Comparison of ENCODE assay signal across 9 cellular contexts in genomic region chr3:197713477-197713822, GRCh38. TPM values are rescaled to one million over a fixed set of nuclear protein-coding genes. Genes with fewer than 3 reads are reported as not detected.
DNase-seq lines count a peak whose midpoint lies in the region; TF ChIP-seq lines count a peak whose summit lies in the region.
"Had no signal": no experiment of that assay in that cellular context is flagged by ENCODE, and none has a peak within 500 bp of the region (broad histone marks: within the 10 kb centered on the region; RNA-seq: fewer than 3 reads in every experiment).

No MANE protein-coding gene starts in this region.

- BruUV-seq in OCI-LY7 (replicated peaks; lab: Mats Ljungman, UMichigan): no TSS peak

- TF ChIP-seq POLR2A in testis (IDR thresholded peaks at IDR 0.05): no peak

- H3K27ac Mint-ChIP-seq in activated CD4-positive, alpha-beta T cell treated with anti-CD3 and anti-CD28 coated beads, Interleukin-2, amount 10 ng/mL, durations not matched to agents 24 days and 14 days: peak overlapping the region; percentile 78

- no peaks in the 10 kb centered on the region for H3K9me3 Mint-ChIP-seq in activated CD4-positive, alpha-beta T cell treated with anti-CD3 and anti-CD28 coated beads, Interleukin-2, amount 10 ng/mL, durations not matched to agents 24 days and 14 days

- peaks cover 74% of the 10 kb centered on the region; the same call in 1 of the 2 replicates for H3K79me2 ChIP-seq in OCI-LY7 (ENCODE audit: insufficient read depth, low read depth, low read length)
- H3K79me2 ChIP-seq in fibroblast of lung (ENCODE audit: control insufficient read depth, insufficient read depth, low read length): peaks cover 9% of the 10 kb centered on the region

- H3K36me3 Mint-ChIP-seq in activated CD4-positive, alpha-beta T cell treated with anti-CD3 and anti-CD28 coated beads, Interleukin-2, amount 10 ng/mL, durations not matched to agents 24 days and 14 days (ENCODE audit: low read depth): peaks cover 32% of the 10 kb centered on the region

- CTCF ChIA-PET in OCI-LY7 (lab: Charles Lee; ENCODE audit: unreplicated experiment): no interaction called here

- H3K27ac ChIP-seq in OCI-LY7 (ENCODE audit: low read depth, low read length, poor library complexity, severe bottlenecking) (peak overlapping the region; percentile 82), fibroblast of lung (ENCODE audit: insufficient read depth, low read length) (peak overlapping the region; percentile 69), testis (peak overlapping the region; percentile 80 to 87)

- 67 to 76% methylated on average over 4 of the region's 4 CpGs for WGBS in testis, 2 donors

- peaks cover 63% of the 10 kb centered on the region for H3K4me1 ChIP-seq in OCI-LY7 (ENCODE audit: insufficient read depth, low read length, poor library complexity, severe bottlenecking)
- peaks cover 5% of the 10 kb centered on the region for H3K4me1 ChIP-seq in fibroblast of lung (ENCODE audit: control insufficient read depth, extremely low read depth, insufficient read depth, low read length)
- peaks cover 18% of the 10 kb centered on the region for H3K4me1 ChIP-seq in testis

- H3K9me2 ChIP-seq in OCI-LY7 (ENCODE audit: insufficient read depth, low read length): no peaks in the 10 kb centered on the region

- H4K20me1 ChIP-seq in OCI-LY7 (ENCODE audit: insufficient read depth, low read length) (0 out of 2 replicates have a peak, but pooled peaks cover 5% of the 10 kb centered on the region), fibroblast of lung (ENCODE audit: control insufficient read depth, extremely low read depth, insufficient read depth, low read length) (no peaks in the 10 kb centered on the region)

- H3K4me3 ChIP-seq in OCI-LY7 (ENCODE audit: low read depth, low read length, poor library complexity, severe bottlenecking): peak overlapping the region; percentile 60
- no peak overlapping the region for H3K4me3 ChIP-seq in fibroblast of lung (replicated peaks in 1 of 4; ENCODE audit: control extremely low read depth in 1 of 4, insufficient read depth in 1 of 4, low read depth in 3 of 4, low read length in 4 of 4)
- H3K4me3 ChIP-seq in testis: no peak overlapping the region

- H3K9me3 ChIP-seq in OCI-LY7 (ENCODE audit: low read length) (no peaks in the 10 kb centered on the region), fibroblast of lung (ENCODE audit: control insufficient read depth, insufficient read depth, low read depth, low read length) (no peaks in the 10 kb centered on the region), testis (no peaks in the 10 kb centered on the region)

- intact Hi-C loops in activated CD4-positive, alpha-beta T cell treated with anti-CD3 and anti-CD28 coated beads, Interleukin-2, amount 10 ng/mL, durations not matched to agents 24 days and 14 days (cut with micrococcal nuclease): loop anchor here (2.0 kb wide), 1 partner anchor 79 kb away; no protein-coding TSS in a partner anchor
- intact Hi-C loops in OCI-LY7 (cut with micrococcal nuclease; ENCODE audit: unreplicated experiment): loop anchor here (2.0 kb wide), 1 partner anchor 77 kb away; the partner anchor contains the start of gene LRCH3
- intact Hi-C loops in testis (cut with DNase I; ENCODE audit: low total_unique reads): no loop called here
- intact Hi-C loops in posterior cingulate gyrus (cut with DNase I): no loop called here

- no peaks in the 10 kb centered on the region for H3K27me3 Mint-ChIP-seq in activated CD4-positive, alpha-beta T cell treated with anti-CD3 and anti-CD28 coated beads, Interleukin-2, amount 10 ng/mL, durations not matched to agents 24 days and 14 days

- POLR2A ChIA-PET in OCI-LY7 (lab: Charles Lee): interaction anchor here (0.7 to 6.8 kb wide), 5 partner anchors 11 to 24 kb away, joined by 3 to 41 read pairs (median 10); partner anchors contain the start of gene RUBCN

- peaks cover 33% of the 10 kb centered on the region for H3K4me1 Mint-ChIP-seq in activated CD4-positive, alpha-beta T cell treated with anti-CD3 and anti-CD28 coated beads, Interleukin-2, amount 10 ng/mL, durations not matched to agents 24 days and 14 days

- H3K36me3 ChIP-seq in OCI-LY7 (ENCODE audit: insufficient read depth, low read length) (peaks cover 73% of the 10 kb centered on the region), fibroblast of lung (ENCODE audit: control insufficient read depth, insufficient read depth, low read length) (no peaks in the 10 kb centered on the region), testis (ENCODE audit: low read depth, missing control alignments) (no peaks in the 10 kb centered on the region)

- DNase-seq in activated CD4-positive, alpha-beta T cell treated with anti-CD3 and anti-CD28 coated beads, Interleukin-2, amount 10 ng/mL, durations not matched to agents 24 days and 14 days: no peak
- no peak for DNase-seq in activated CD4-positive, alpha-beta T cell treated with anti-CD3 and anti-CD28 coated beads, Interleukin-2, amount 50 U/mL, for 1 hour
- DNase-seq in OCI-LY7 (ENCODE audit: low spot score) (no peak), fibroblast of lung (ENCODE audit: low read depth in 2 of 2) (no peak), testis (no peak), posterior cingulate gyrus (no peak), NCI-H2171 (lab: John Stamatoyannopoulos, UW) (no peak), GM19238 (ENCODE audit: insufficient read length, low spot score) (no peak)
- DNase-seq: NCI-H69 had no signal

- H3K27me3 ChIP-seq in fibroblast of lung (ENCODE audit: control insufficient read depth, insufficient read depth, low read length) (no peaks in the 10 kb centered on the region), testis (no peaks in the 10 kb centered on the region)

- H3K4me2 ChIP-seq in OCI-LY7 (ENCODE audit: low read length) (peak overlapping the region; percentile 73), fibroblast of lung (ENCODE audit: extremely low read depth, insufficient read depth, low read length) (peak overlapping the region; percentile 9)

- no peak overlapping the region for H3K4me3 Mint-ChIP-seq in activated CD4-positive, alpha-beta T cell treated with anti-CD3 and anti-CD28 coated beads, Interleukin-2, amount 10 ng/mL, durations not matched to agents 24 days and 14 days

- peak overlapping the region; percentile 26 for H3K9ac ChIP-seq in fibroblast of lung (ENCODE audit: insufficient read depth, low read length)

- TF ChIP-seq CTCF in OCI-LY7 (conservative IDR thresholded peaks at IDR 0.05; ENCODE audit: low read length) (no peak), fibroblast of lung (conservative IDR thresholded peaks at IDR 0.05 in 1 of 2, IDR thresholded peaks at IDR 0.05 in 1 of 2; ENCODE audit: low read depth in 1 of 2, low read length in 2 of 2) (no peak), testis (IDR thresholded peaks at IDR 0.05) (no peak)

- H2AFZ ChIP-seq in OCI-LY7 (ENCODE audit: low read length): no peak overlapping the region
- no peak overlapping the region for H2AFZ ChIP-seq in fibroblast of lung (ENCODE audit: low read length)

RNA-seq across cellular contexts. Expression of gene RUBCN, which starts 23.3 kb away (rescaled TPM):
- total RNA-seq in activated CD4-positive, alpha-beta T cell treated with anti-CD3 and anti-CD28 coated beads, Interleukin-2, amount 10 ng/mL, durations not matched to agents 24 days and 14 days: 38.8 and 41.0 TPM in 2 replicates
- 37.1 and 45.1 TPM in 2 replicates for total RNA-seq in OCI-LY7 (2014; rRNA removed; shearing (Covaris generic))
- total RNA-seq in OCI-LY7 (2022) (48.4 and 56.7 TPM in 2 replicates), fibroblast of lung (7.7 and 13.0 TPM in 2 replicates), testis (100 to 1,000 TPM; 150 to 159 TPM)
- polyA plus RNA-seq in fibroblast of lung (15.2 and 22.3 TPM in 2 replicates), testis (ENCODE audit: insufficient read depth, low read depth, low replicate concordance) (44.0 TPM)
- 12.4 and 15.8 TPM in 2 replicates for polyA plus RNA-seq in fibroblast of lung (2012)
- 45.3 and 60.0 TPM in 2 replicates for polyA minus RNA-seq in fibroblast of lung (ENCODE audit: low replicate concordance)

RNA-seq across cellular contexts. Expression of gene FYTTD1, which starts 36.2 kb away (rescaled TPM):
- total RNA-seq in activated CD4-positive, alpha-beta T cell treated with anti-CD3 and anti-CD28 coated beads, Interleukin-2, amount 10 ng/mL, durations not matched to agents 24 days and 14 days: 53.2 and 56.8 TPM in 2 replicates
- 47.6 and 63.8 TPM in 2 replicates for total RNA-seq in OCI-LY7 (2014; rRNA removed; shearing (Covaris generic))
- total RNA-seq in OCI-LY7 (2022) (49.2 and 57.8 TPM in 2 replicates), fibroblast of lung (32.6 and 44.3 TPM in 2 replicates), testis (10 to 100 TPM; 79.5 to 83.6 TPM)
- polyA plus RNA-seq in fibroblast of lung (38.9 and 63.4 TPM in 2 replicates), testis (ENCODE audit: insufficient read depth, low read depth, low replicate concordance) (80.5 TPM)
- 40.6 and 52.5 TPM in 2 replicates for polyA plus RNA-seq in fibroblast of lung (2012)
- 6.1 and 6.2 TPM in 2 replicates for polyA minus RNA-seq in fibroblast of lung (ENCODE audit: low replicate concordance)

Comparison
In these comparisons a context has a peak if more than half of its experiments do, and no peak if none do; other contexts are left out.
1. intact Hi-C loops: an anchor here in activated CD4-positive, alpha-beta T cell treated with anti-CD3 and anti-CD28 coated beads, Interleukin-2, amount 10 ng/mL, durations not matched to agents 24 days and 14 days (2.0 kb wide) and OCI-LY7 (2.0 kb wide); none called in testis and posterior cingulate gyrus.